ENCODE assay signal across 14 cellular contexts in genomic region chr6:85389180-85389797, GRCh38.
DNase-seq lines count a peak whose midpoint lies in the region; ATAC-seq and TF ChIP-seq lines count a peak whose summit lies in the region.
"Had no signal": no experiment of that assay in that cellular context is flagged by ENCODE, and none has a peak within 500 bp of the region (broad histone marks: within the 10 kb centered on the region; RNA-seq: fewer than 3 reads in every experiment).

No MANE protein-coding gene starts in this region.

- no peaks in the 10 kb centered on the region for H3K4me1 Mint-ChIP-seq in activated naive CD4-positive, alpha-beta T cell treated with anti-CD3 and anti-CD28 coated beads, Interleukin-2, amount 10 ng/mL, durations not matched to agents 7 days and 5 days
- H3K4me1 Mint-ChIP-seq in WTC11: no peaks in the 10 kb centered on the region
- peaks cover 45% of the 10 kb centered on the region for H3K4me1 Mint-ChIP-seq in stimulated activated naive CD8-positive, alpha-beta T cell treated with anti-CD3 and anti-CD28 coated beads, Interleukin-15, amount 100 ng/mL, for 72 hours
- H3K4me1 Mint-ChIP-seq: B cell had no signal

- H3K36me3 Mint-ChIP-seq in activated naive CD4-positive, alpha-beta T cell treated with anti-CD3 and anti-CD28 coated beads, Interleukin-2, amount 50 U/mL, for 72 hours: no peaks in the 10 kb centered on the region
- no peaks in the 10 kb centered on the region for H3K36me3 Mint-ChIP-seq in activated naive CD4-positive, alpha-beta T cell treated with anti-CD3 and anti-CD28 coated beads, Interleukin-2, amount 10 ng/mL, durations not matched to agents 7 days and 5 days
- no peaks in the 10 kb centered on the region for H3K36me3 Mint-ChIP-seq in WTC11

- H3K36me3 ChIP-seq in mucosa of descending colon (ENCODE audit: low read depth): no peaks in the 10 kb centered on the region
- H3K36me3 ChIP-seq: suprapubic skin had no signal

- no peak overlapping the region for H3K4me3 ChIP-seq in mucosa of descending colon
- H3K4me3 ChIP-seq: suprapubic skin had no signal

- intact Hi-C loops in mucosa of descending colon (cut with DNase I, micrococcal nuclease): no loop called here

- H3K9me3 Mint-ChIP-seq in activated naive CD4-positive, alpha-beta T cell treated with anti-CD3 and anti-CD28 coated beads, Interleukin-2, amount 50 U/mL, for 72 hours: no peaks in the 10 kb centered on the region
- no peaks in the 10 kb centered on the region for H3K9me3 Mint-ChIP-seq in activated naive CD4-positive, alpha-beta T cell treated with anti-CD3 and anti-CD28 coated beads, Interleukin-2, amount 10 ng/mL, durations not matched to agents 7 days and 5 days
- H3K9me3 Mint-ChIP-seq in WTC11: 0 out of 2 replicates have a peak, but pooled peaks cover 4% of the 10 kb centered on the region
- peaks cover 0 to 4% of the 10 kb centered on the region in 2 donors for H3K9me3 Mint-ChIP-seq in stimulated activated naive CD8-positive, alpha-beta T cell treated with anti-CD3 and anti-CD28 coated beads, Interleukin-15, amount 100 ng/mL, for 72 hours

- ATAC-seq in activated naive CD4-positive, alpha-beta T cell treated with anti-CD3 and anti-CD28 coated beads, Interleukin-2, amount 50 U/mL, for 72 hours: peak; percentile 14 to 75
- ATAC-seq in WTC11 (peak; percentile 52; the same call in 1 of the 2 replicates), mucosa of descending colon (peak; percentile 42), HG03175 (IDR thresholded peaks at IDR 0.05; ENCODE audit: unreplicated experiment) (no peak), HG03460 (IDR thresholded peaks at IDR 0.05; ENCODE audit: unreplicated experiment) (no peak)
- peak; percentile 64 for ATAC-seq in stimulated activated naive CD8-positive, alpha-beta T cell treated with anti-CD3 and anti-CD28 coated beads, Interleukin-15, amount 100 ng/mL, for 72 hours

- no peaks in the 10 kb centered on the region for H3K9me3 ChIP-seq in mucosa of descending colon
- H3K9me3 ChIP-seq: suprapubic skin had no signal

- peaks cover 11% of the 10 kb centered on the region for H3K4me1 ChIP-seq in mucosa of descending colon (ENCODE audit: low read depth)
- H3K4me1 ChIP-seq: suprapubic skin had no signal

- CTCF ChIA-PET in activated naive CD4-positive, alpha-beta T cell treated with anti-CD3 and anti-CD28 coated beads, Interleukin-2, amount 10 ng/mL, durations not matched to agents 7 days and 5 days (lab: Charles Lee): interaction anchor here (1.1 to 1.6 kb wide), 2 partner anchors 11 to 94 kb away, joined by 4 read pairs; no protein-coding TSS in a partner anchor
- CTCF ChIA-PET in WTC11 (lab: Charles Lee): interaction anchor here (1.1 kb wide), 1 partner anchor 35 kb away, joined by 3 read pairs; no protein-coding TSS in a partner anchor

- TF ChIP-seq CTCF in WTC11 (IDR thresholded peaks at IDR 0.05) (no peak), mucosa of descending colon (IDR thresholded peaks at IDR 0.05) (no peak)

- peak in 1 of 2 donors; percentile 6 for DNase-seq in activated naive CD4-positive, alpha-beta T cell treated with anti-CD3 and anti-CD28 coated beads, Interleukin-2, amount 50 U/mL, for 72 hours (ENCODE audit: low spot score in 2 of 2)
- no peak for DNase-seq in activated naive CD4-positive, alpha-beta T cell treated with anti-CD3 and anti-CD28 coated beads, Interleukin-2, amount 10 ng/mL, durations not matched to agents 7 days and 5 days
- DNase-seq in WTC11 (ENCODE audit: low spot score): no peak
- DNase-seq in mucosa of descending colon: peak in 1 of 3 donors; percentile 37
- no peak for DNase-seq in stimulated activated naive CD8-positive, alpha-beta T cell treated with anti-CD3 and anti-CD28 coated beads, Interleukin-15, amount 100 ng/mL, for 72 hours
- DNase-seq: aorta, cerebellar nuclear complex, GDM1, NCI-H1092 treated with DMSO at 0.1 percent for 48 hours, occipital lobe had no signal

- H3K27me3 Mint-ChIP-seq in activated naive CD4-positive, alpha-beta T cell treated with anti-CD3 and anti-CD28 coated beads, Interleukin-2, amount 10 ng/mL, durations not matched to agents 7 days and 5 days: no peaks in the 10 kb centered on the region
- no peaks in the 10 kb centered on the region for H3K27me3 Mint-ChIP-seq in WTC11 (ENCODE audit: low read depth)
- H3K27me3 Mint-ChIP-seq in stimulated activated naive CD8-positive, alpha-beta T cell treated with anti-CD3 and anti-CD28 coated beads, Interleukin-15, amount 100 ng/mL, for 72 hours: no peaks in the 10 kb centered on the region

- POLR2A ChIA-PET in WTC11 (lab: Charles Lee): no interaction called here

- no peak overlapping the region for H3K27ac Mint-ChIP-seq in activated naive CD4-positive, alpha-beta T cell treated with anti-CD3 and anti-CD28 coated beads, Interleukin-2, amount 50 U/mL, for 72 hours
- no peak overlapping the region for H3K27ac Mint-ChIP-seq in activated naive CD4-positive, alpha-beta T cell treated with anti-CD3 and anti-CD28 coated beads, Interleukin-2, amount 10 ng/mL, durations not matched to agents 7 days and 5 days
- no peak overlapping the region for H3K27ac Mint-ChIP-seq in WTC11
- no peak overlapping the region for H3K27ac Mint-ChIP-seq in stimulated activated naive CD8-positive, alpha-beta T cell treated with anti-CD3 and anti-CD28 coated beads, Interleukin-15, amount 100 ng/mL, for 72 hours
- H3K27ac Mint-ChIP-seq: B cell had no signal

- no peak overlapping the region for H3K4me3 Mint-ChIP-seq in activated naive CD4-positive, alpha-beta T cell treated with anti-CD3 and anti-CD28 coated beads, Interleukin-2, amount 10 ng/mL, durations not matched to agents 7 days and 5 days
- no peak overlapping the region for H3K4me3 Mint-ChIP-seq in WTC11
- H3K4me3 Mint-ChIP-seq in stimulated activated naive CD8-positive, alpha-beta T cell treated with anti-CD3 and anti-CD28 coated beads, Interleukin-15, amount 100 ng/mL, for 72 hours: no peak overlapping the region
- H3K4me3 Mint-ChIP-seq: B cell had no signal

TF ChIP-seq in WTC11, 78 proteins besides CTCF, POLR2A, EP300 and RAD21:
- TF ChIP-seq SOX15 (CRISPR knock-in tag; IDR thresholded peaks at IDR 0.05) (no peak), FOXK1 (CRISPR knock-in tag; IDR thresholded peaks at IDR 0.05) (no peak), GTF2I (CRISPR knock-in tag; conservative IDR thresholded peaks at IDR 0.05) (no peak)
- TF ChIP-seq, protein P1, sequence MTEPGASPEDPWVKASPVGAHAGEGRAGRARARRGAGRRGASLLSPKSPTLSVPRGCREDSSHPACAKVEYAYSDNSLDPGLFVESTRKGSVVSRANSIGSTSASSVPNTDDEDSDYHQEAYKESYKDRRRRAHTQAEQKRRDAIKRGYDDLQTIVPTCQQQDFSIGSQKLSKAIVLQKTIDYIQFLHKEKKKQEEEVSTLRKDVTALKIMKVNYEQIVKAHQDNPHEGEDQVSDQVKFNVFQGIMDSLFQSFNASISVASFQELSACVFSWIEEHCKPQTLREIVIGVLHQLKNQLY (CRISPR knock-in tag; IDR thresholded peaks at IDR 0.05): no peak
- TF ChIP-seq, protein P2, sequence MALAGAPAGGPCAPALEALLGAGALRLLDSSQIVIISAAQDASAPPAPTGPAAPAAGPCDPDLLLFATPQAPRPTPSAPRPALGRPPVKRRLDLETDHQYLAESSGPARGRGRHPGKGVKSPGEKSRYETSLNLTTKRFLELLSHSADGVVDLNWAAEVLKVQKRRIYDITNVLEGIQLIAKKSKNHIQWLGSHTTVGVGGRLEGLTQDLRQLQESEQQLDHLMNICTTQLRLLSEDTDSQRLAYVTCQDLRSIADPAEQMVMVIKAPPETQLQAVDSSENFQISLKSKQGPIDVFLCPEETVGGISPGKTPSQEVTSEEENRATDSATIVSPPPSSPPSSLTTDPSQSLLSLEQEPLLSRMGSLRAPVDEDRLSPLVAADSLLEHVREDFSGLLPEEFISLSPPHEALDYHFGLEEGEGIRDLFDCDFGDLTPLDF (CRISPR knock-in tag; IDR thresholded peaks at IDR 0.05): no peak

Comparison
In these comparisons a context has a peak if more than half of its experiments do, and no peak if none do; other contexts are left out.
1. ATAC-seq: peak in activated naive CD4-positive, alpha-beta T cell treated with anti-CD3 and anti-CD28 coated beads, Interleukin-2, amount 50 U/mL, for 72 hours (2 of 2), WTC11 (single experiment), mucosa of descending colon (single experiment) and stimulated activated naive CD8-positive, alpha-beta T cell treated with anti-CD3 and anti-CD28 coated beads, Interleukin-15, amount 100 ng/mL, for 72 hours (single experiment); none in HG03175 (single experiment) and HG03460 (single experiment).